Comparison of ENCODE assay signal across 8 cellular contexts in genomic region chr20:23446505-23446904, GRCh38. TPM values are rescaled to one million over a fixed set of nuclear protein-coding genes. Genes with fewer than 3 reads are reported as not detected.
A peak's percentile ranks its signal among the peaks of the same experiment; 100 is the strongest.
DNase-seq lines count a peak whose midpoint lies in the region; ATAC-seq and TF ChIP-seq lines count a peak whose summit lies in the region.

No MANE protein-coding gene starts in this region.

- no peaks in the 10 kb centered on the region for H3K9me3 ChIP-seq in Peyer's patch
- no peaks in the 10 kb centered on the region for H3K9me3 ChIP-seq in effector memory CD4-positive, alpha-beta T cell (ENCODE audit: control insufficient read depth, low read length)

- ATAC-seq in HG03135 (IDR thresholded peaks at IDR 0.05; ENCODE audit: unreplicated experiment), result peak; percentile 62

- no peak for TF ChIP-seq POLR2A in Peyer's patch (IDR thresholded peaks at IDR 0.05)

- intact Hi-C loops in dorsolateral prefrontal cortex (cut with DNase I), result loop anchor here in 1 of 2 donors (5.0 kb wide), 1 partner anchor 754 kb away; no protein-coding TSS in a partner anchor

- DNase-seq in NOMO-1 (lab: John Stamatoyannopoulos, UW; ENCODE audit: unreplicated experiment in 2 of 2), result peak; percentile 8 to 22
- DNase-seq in NOMO-1 treated with dmso at 0.1 percent for 144 hours (lab: John Stamatoyannopoulos, UW; ENCODE audit: unreplicated experiment), result no peak
- DNase-seq in Peyer's patch, result peak in 2 of 3 donors; percentile 19 to 65
- DNase-seq in dorsolateral prefrontal cortex, result peak in 9 of 10 donors; percentile 19 to 79 (median 69)
- peak; percentile 84 for DNase-seq in midbrain (lab: John Stamatoyannopoulos, UW)
- DNase-seq in effector memory CD4-positive, alpha-beta T cell, result no peak
- no peak for DNase-seq in NCI-H2171 treated with DMSO at 0.1 percent for 48 hours (lab: John Stamatoyannopoulos, UW)

- H3K4me3 ChIP-seq in Peyer's patch (no peak overlapping the region), dorsolateral prefrontal cortex (no peak overlapping the region)
- no peak overlapping the region for H3K4me3 ChIP-seq in effector memory CD4-positive, alpha-beta T cell (ENCODE audit: insufficient read depth, low read depth, low read length, poor library complexity, severe bottlenecking)

- H3K27me3 ChIP-seq in Peyer's patch, result no peaks in the 10 kb centered on the region
- no peaks in the 10 kb centered on the region for H3K27me3 ChIP-seq in dorsolateral prefrontal cortex
- H3K27me3 ChIP-seq in effector memory CD4-positive, alpha-beta T cell (replicated peaks; ENCODE audit: control insufficient read depth, insufficient read depth, low read length, poor library complexity, severe bottlenecking), result no peaks in the 10 kb centered on the region

- no peak overlapping the region for H3K27ac ChIP-seq in Peyer's patch
- peak overlapping the region in 12 of 59 donors; percentile 9 to 70 (median 46) for H3K27ac ChIP-seq in dorsolateral prefrontal cortex
- no peak overlapping the region for H3K27ac ChIP-seq in effector memory CD4-positive, alpha-beta T cell (ENCODE audit: insufficient read depth, low read length, poor library complexity, severe bottlenecking)

- H3K4me1 ChIP-seq in Peyer's patch, result no peaks in the 10 kb centered on the region
- no peaks in the 10 kb centered on the region for H3K4me1 ChIP-seq in effector memory CD4-positive, alpha-beta T cell (ENCODE audit: control insufficient read depth, insufficient read depth, low read length, poor library complexity, severe bottlenecking)

- H3K36me3 ChIP-seq in Peyer's patch, result no peaks in the 10 kb centered on the region
- no peaks in the 10 kb centered on the region for H3K36me3 ChIP-seq in effector memory CD4-positive, alpha-beta T cell (ENCODE audit: control insufficient read depth, insufficient read depth, low read length)

- TF ChIP-seq CTCF in Peyer's patch (IDR thresholded peaks at IDR 0.05) (peak in 4 of 6 experiments; percentile 12 to 49 (median 42)), dorsolateral prefrontal cortex (IDR thresholded peaks at IDR 0.05 in 54 of 56, conservative IDR thresholded peaks at IDR 0.05 in 2 of 56; ENCODE audit: low read depth in 1 of 56, partially characterized antibody in 56 of 56) (peak in 54 of 56 donors; percentile 31 to 85 (median 61))

RNA-seq across cellular contexts. Expression of gene CST11, which starts 6.2 kb away (rescaled TPM):
- total RNA-seq in Peyer's patch (not detected), dorsolateral prefrontal cortex (not detected)

RNA-seq across cellular contexts. Expression of gene CSTL1, which starts 7.0 kb away (rescaled TPM):
- total RNA-seq in Peyer's patch (not detected), dorsolateral prefrontal cortex (not detected)

RNA-seq across cellular contexts. Expression of gene NAPB, which starts 25.2 kb away (rescaled TPM):
- total RNA-seq in Peyer's patch, result 10 to 100 TPM in 3 of 4 donors, 1 to 10 TPM in 1; 7.4 to 13.9 (median 11.9) TPM
- 100 to 1,000 TPM in 116 of 120 experiments, 10 to 100 TPM in 4; 68.5 to 495 (median 303) TPM for total RNA-seq in dorsolateral prefrontal cortex

RNA-seq across cellular contexts. Expression of gene CST8, which starts 44.4 kb away (rescaled TPM):
- total RNA-seq in Peyer's patch, result not detected
- total RNA-seq in dorsolateral prefrontal cortex, result not detected

Comparison
In these comparisons a context has a peak if more than half of its experiments do, and no peak if none do; other contexts are left out.
1. DNase-seq: peak in NOMO-1 (2 of 2), Peyer's patch (2 of 3), dorsolateral prefrontal cortex (9 of 10) and midbrain (single experiment); none in NOMO-1 treated with dmso at 0.1 percent for 144 hours (single experiment), effector memory CD4-positive, alpha-beta T cell (0 of 3) and NCI-H2171 treated with DMSO at 0.1 percent for 48 hours (single experiment).
2. RNA of gene NAPB, which starts 25.2 kb away (total RNA-seq): 68.5 to 495 TPM in dorsolateral prefrontal cortex; 7.4 to 13.9 TPM in Peyer's patch; every median in the first group is over 4 times any median in the second.